1 cellular context compared by ENCODE assay signal in the genomic region with DNA sequence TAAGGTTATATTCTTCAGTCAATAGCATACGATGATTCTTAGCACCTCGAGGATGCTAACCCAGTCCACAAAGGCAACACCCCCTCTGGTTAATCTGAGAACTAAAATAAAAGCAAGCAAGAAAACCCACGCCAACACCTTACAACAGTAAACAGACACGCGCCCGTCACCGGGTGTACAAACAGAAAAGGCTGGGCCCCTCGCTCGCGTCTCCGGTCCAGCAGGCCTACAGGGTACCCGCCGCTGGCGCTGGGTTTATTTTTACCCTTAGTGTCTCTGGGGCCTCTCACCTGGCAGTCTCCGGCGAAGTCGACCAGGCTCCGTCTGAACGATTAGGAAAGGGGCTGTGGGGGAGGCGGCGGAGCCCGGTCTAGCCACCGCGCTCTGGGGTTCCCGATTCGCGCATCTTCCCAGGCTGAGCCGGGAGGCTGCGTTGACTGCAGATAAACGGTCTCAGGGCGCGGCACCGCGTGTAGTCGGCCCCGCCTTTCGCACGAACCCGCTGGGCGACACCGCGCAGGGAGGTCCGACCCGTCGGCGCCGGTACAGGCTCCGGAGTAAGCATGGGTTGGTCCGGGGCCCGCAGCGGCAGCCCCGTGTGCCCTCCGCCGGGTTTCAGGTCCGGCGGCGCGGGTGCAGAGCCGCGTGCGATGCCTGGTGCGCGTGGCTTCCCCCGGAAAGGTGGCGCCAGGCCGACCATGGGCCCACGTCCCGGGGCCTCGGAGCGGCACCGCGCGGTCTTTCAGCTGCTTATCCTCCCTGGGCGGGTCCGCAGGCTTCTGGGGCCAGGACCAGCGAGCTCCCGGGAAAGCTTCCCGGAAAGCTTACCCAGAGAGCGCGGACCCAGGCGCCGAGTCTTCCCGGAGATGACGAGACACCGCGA.
TF ChIP-seq lines count a peak whose summit lies in the region.

A gene with protein sequence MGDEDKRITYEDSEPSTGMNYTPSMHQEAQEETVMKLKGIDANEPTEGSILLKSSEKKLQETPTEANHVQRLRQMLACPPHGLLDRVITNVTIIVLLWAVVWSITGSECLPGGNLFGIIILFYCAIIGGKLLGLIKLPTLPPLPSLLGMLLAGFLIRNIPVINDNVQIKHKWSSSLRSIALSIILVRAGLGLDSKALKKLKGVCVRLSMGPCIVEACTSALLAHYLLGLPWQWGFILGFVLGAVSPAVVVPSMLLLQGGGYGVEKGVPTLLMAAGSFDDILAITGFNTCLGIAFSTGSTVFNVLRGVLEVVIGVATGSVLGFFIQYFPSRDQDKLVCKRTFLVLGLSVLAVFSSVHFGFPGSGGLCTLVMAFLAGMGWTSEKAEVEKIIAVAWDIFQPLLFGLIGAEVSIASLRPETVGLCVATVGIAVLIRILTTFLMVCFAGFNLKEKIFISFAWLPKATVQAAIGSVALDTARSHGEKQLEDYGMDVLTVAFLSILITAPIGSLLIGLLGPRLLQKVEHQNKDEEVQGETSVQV (minus strand): TSS at position 868 of the 883 bp plus-strand sequence. CDS start 9,211 bp downstream, outside the sequence.

TF ChIP-seq in K562, 482 proteins besides CTCF, POLR2A, EP300 and RAD21 (continued from another document and continues in another):
- TF ChIP-seq, protein P1, sequence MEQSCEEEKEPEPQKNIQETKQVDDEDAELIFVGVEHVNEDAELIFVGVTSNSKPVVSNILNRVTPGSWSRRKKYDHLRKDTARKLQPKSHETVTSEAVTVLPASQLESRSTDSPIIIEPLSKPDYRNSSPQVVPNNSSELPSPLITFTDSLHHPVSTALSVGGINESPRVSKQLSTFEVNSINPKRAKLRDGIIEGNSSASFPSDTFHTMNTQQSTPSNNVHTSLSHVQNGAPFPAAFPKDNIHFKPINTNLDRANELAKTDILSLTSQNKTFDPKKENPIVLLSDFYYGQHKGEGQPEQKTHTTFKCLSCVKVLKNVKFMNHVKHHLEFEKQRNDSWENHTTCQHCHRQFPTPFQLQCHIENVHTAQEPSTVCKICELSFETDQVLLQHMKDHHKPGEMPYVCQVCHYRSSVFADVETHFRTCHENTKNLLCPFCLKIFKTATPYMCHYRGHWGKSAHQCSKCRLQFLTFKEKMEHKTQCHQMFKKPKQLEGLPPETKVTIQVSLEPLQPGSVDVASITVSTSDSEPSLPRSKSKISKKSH (CRISPR knock-in tag; IDR thresholded peaks at IDR 0.05) = no peak
- no peak for TF ChIP-seq TFAM (CRISPR knock-in tag; conservative IDR thresholded peaks at IDR 0.05)
- no peak for TF ChIP-seq NR4A1 (CRISPR knock-in tag; IDR thresholded peaks at IDR 0.05)
- no peak for TF ChIP-seq NR4A1 (tag; IDR thresholded peaks at IDR 0.05)
- TF ChIP-seq ESRRA (IDR thresholded peaks at IDR 0.05; ENCODE audit: borderline replicate concordance, low read depth) = no peak
- TF ChIP-seq ZBED1 (IDR thresholded peaks at IDR 0.05) = no peak
- TF ChIP-seq, protein P2, sequence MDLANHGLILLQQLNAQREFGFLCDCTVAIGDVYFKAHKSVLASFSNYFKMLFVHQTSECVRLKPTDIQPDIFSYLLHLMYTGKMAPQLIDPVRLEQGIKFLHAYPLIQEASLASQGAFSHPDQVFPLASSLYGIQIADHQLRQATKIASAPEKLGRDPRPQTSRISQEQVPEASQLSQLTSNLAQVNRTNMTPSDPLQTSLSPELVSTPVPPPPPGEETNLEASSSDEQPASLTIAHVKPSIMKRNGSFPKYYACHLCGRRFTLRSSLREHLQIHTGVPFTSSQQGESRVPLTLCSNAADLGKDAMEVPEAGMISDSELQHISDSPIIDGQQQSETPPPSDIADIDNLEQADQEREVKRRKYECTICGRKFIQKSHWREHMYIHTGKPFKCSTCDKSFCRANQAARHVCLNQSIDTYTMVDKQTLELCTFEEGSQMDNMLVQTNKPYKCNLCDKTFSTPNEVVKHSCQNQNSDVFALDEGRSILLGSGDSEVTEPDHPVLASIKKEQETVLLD (IDR thresholded peaks at IDR 0.05) = no peak
- no peak for TF ChIP-seq NCOA4 (IDR thresholded peaks at IDR 0.05; ENCODE audit: partially characterized antibody)
- TF ChIP-seq, protein P3, sequence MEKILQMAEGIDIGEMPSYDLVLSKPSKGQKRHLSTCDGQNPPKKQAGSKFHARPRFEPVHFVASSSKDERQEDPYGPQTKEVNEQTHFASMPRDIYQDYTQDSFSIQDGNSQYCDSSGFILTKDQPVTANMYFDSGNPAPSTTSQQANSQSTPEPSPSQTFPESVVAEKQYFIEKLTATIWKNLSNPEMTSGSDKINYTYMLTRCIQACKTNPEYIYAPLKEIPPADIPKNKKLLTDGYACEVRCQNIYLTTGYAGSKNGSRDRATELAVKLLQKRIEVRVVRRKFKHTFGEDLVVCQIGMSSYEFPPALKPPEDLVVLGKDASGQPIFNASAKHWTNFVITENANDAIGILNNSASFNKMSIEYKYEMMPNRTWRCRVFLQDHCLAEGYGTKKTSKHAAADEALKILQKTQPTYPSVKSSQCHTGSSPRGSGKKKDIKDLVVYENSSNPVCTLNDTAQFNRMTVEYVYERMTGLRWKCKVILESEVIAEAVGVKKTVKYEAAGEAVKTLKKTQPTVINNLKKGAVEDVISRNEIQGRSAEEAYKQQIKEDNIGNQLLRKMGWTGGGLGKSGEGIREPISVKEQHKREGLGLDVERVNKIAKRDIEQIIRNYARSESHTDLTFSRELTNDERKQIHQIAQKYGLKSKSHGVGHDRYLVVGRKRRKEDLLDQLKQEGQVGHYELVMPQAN (IDR thresholded peaks at IDR 0.05; ENCODE audit: borderline replicate concordance) = no peak
- TF ChIP-seq BCL6 (CRISPR knock-in tag; IDR thresholded peaks at IDR 0.05) = no peak
- no peak for TF ChIP-seq XRCC3 (IDR thresholded peaks at IDR 0.05)
- TF ChIP-seq ZNF282 (CRISPR knock-in tag; IDR thresholded peaks at IDR 0.05) = peak; percentile 80; the same call in 1 of the 2 replicates
- no peak for TF ChIP-seq YBX1 (IDR thresholded peaks at IDR 0.05)
- no peak for TF ChIP-seq BRF1 (IDR thresholded peaks at IDR 0.05; ENCODE audit: borderline replicate concordance, extremely low read depth, insufficient read length)
- TF ChIP-seq C11orf30 (IDR thresholded peaks at IDR 0.05; ENCODE audit: low read depth) = no peak
- TF ChIP-seq NFIX (CRISPR knock-in tag; IDR thresholded peaks at IDR 0.05; ENCODE audit: low read depth) = no peak
- no peak for TF ChIP-seq ZNF444 (CRISPR knock-in tag; IDR thresholded peaks at IDR 0.05)
- TF ChIP-seq FOXM1 (IDR thresholded peaks at IDR 0.05; ENCODE audit: low read depth) = no peak
- peak; percentile 85 for TF ChIP-seq FOXM1 (CRISPR knock-in tag; IDR thresholded peaks at IDR 0.05; ENCODE audit: low read depth)
- TF ChIP-seq SP1 (CRISPR knock-in tag; IDR thresholded peaks at IDR 0.05) = no peak; the same call in 1 of the 2 replicates
- TF ChIP-seq, protein P4, sequence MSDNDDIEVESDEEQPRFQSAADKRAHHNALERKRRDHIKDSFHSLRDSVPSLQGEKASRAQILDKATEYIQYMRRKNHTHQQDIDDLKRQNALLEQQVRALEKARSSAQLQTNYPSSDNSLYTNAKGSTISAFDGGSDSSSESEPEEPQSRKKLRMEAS (CRISPR knock-in tag; IDR thresholded peaks at IDR 0.05) = peak; percentile 99
- peak; percentile 48 for TF ChIP-seq CHD1 (IDR thresholded peaks at IDR 0.05; ENCODE audit: low read length)
- no peak for TF ChIP-seq ZNF445 (CRISPR knock-in tag; IDR thresholded peaks at IDR 0.05; ENCODE audit: low read depth)
- TF ChIP-seq, protein P5, sequence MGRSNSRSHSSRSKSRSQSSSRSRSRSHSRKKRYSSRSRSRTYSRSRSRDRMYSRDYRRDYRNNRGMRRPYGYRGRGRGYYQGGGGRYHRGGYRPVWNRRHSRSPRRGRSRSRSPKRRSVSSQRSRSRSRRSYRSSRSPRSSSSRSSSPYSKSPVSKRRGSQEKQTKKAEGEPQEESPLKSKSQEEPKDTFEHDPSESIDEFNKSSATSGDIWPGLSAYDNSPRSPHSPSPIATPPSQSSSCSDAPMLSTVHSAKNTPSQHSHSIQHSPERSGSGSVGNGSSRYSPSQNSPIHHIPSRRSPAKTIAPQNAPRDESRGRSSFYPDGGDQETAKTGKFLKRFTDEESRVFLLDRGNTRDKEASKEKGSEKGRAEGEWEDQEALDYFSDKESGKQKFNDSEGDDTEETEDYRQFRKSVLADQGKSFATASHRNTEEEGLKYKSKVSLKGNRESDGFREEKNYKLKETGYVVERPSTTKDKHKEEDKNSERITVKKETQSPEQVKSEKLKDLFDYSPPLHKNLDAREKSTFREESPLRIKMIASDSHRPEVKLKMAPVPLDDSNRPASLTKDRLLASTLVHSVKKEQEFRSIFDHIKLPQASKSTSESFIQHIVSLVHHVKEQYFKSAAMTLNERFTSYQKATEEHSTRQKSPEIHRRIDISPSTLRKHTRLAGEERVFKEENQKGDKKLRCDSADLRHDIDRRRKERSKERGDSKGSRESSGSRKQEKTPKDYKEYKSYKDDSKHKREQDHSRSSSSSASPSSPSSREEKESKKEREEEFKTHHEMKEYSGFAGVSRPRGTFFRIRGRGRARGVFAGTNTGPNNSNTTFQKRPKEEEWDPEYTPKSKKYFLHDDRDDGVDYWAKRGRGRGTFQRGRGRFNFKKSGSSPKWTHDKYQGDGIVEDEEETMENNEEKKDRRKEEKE (IDR thresholded peaks at IDR 0.05; ENCODE audit: borderline replicate concordance in 1 of 2, control insufficient read depth in 1 of 2, low read depth in 2 of 2, low read length in 1 of 2) = no peak
- TF ChIP-seq PHB (CRISPR knock-in tag; IDR thresholded peaks at IDR 0.05) = no peak
- TF ChIP-seq, protein P6, sequence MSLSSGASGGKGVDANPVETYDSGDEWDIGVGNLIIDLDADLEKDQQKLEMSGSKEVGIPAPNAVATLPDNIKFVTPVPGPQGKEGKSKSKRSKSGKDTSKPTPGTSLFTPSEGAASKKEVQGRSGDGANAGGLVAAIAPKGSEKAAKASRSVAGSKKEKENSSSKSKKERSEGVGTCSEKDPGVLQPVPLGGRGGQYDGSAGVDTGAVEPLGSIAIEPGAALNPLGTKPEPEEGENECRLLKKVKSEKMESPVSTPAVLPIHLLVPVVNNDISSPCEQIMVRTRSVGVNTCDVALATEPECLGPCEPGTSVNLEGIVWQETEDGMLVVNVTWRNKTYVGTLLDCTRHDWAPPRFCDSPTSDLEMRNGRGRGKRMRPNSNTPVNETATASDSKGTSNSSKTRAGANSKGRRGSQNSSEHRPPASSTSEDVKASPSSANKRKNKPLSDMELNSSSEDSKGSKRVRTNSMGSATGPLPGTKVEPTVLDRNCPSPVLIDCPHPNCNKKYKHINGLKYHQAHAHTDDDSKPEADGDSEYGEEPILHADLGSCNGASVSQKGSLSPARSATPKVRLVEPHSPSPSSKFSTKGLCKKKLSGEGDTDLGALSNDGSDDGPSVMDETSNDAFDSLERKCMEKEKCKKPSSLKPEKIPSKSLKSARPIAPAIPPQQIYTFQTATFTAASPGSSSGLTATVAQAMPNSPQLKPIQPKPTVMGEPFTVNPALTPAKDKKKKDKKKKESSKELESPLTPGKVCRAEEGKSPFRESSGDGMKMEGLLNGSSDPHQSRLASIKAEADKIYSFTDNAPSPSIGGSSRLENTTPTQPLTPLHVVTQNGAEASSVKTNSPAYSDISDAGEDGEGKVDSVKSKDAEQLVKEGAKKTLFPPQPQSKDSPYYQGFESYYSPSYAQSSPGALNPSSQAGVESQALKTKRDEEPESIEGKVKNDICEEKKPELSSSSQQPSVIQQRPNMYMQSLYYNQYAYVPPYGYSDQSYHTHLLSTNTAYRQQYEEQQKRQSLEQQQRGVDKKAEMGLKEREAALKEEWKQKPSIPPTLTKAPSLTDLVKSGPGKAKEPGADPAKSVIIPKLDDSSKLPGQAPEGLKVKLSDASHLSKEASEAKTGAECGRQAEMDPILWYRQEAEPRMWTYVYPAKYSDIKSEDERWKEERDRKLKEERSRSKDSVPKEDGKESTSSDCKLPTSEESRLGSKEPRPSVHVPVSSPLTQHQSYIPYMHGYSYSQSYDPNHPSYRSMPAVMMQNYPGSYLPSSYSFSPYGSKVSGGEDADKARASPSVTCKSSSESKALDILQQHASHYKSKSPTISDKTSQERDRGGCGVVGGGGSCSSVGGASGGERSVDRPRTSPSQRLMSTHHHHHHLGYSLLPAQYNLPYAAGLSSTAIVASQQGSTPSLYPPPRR (CRISPR knock-in tag; IDR thresholded peaks at IDR 0.05; ENCODE audit: borderline replicate concordance) = no peak
- peak; percentile 38; the same call in 1 of the 2 replicates for TF ChIP-seq RNF2 (IDR thresholded peaks at IDR 0.05)
- TF ChIP-seq, protein P7, sequence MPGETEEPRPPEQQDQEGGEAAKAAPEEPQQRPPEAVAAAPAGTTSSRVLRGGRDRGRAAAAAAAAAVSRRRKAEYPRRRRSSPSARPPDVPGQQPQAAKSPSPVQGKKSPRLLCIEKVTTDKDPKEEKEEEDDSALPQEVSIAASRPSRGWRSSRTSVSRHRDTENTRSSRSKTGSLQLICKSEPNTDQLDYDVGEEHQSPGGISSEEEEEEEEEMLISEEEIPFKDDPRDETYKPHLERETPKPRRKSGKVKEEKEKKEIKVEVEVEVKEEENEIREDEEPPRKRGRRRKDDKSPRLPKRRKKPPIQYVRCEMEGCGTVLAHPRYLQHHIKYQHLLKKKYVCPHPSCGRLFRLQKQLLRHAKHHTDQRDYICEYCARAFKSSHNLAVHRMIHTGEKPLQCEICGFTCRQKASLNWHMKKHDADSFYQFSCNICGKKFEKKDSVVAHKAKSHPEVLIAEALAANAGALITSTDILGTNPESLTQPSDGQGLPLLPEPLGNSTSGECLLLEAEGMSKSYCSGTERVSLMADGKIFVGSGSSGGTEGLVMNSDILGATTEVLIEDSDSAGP (CRISPR knock-in tag; IDR thresholded peaks at IDR 0.05) = no peak
- TF ChIP-seq, protein P8, sequence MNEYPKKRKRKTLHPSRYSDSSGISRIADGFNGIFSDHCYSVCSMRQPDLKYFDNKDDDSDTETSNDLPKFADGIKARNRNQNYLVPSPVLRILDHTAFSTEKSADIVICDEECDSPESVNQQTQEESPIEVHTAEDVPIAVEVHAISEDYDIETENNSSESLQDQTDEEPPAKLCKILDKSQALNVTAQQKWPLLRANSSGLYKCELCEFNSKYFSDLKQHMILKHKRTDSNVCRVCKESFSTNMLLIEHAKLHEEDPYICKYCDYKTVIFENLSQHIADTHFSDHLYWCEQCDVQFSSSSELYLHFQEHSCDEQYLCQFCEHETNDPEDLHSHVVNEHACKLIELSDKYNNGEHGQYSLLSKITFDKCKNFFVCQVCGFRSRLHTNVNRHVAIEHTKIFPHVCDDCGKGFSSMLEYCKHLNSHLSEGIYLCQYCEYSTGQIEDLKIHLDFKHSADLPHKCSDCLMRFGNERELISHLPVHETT (CRISPR knock-in tag; conservative IDR thresholded peaks at IDR 0.05 in 1 of 2, IDR thresholded peaks at IDR 0.05 in 1 of 2) = no peak
- no peak for TF ChIP-seq RUNX1 (IDR thresholded peaks at IDR 0.05; ENCODE audit: low read depth)
- TF ChIP-seq, protein P9, sequence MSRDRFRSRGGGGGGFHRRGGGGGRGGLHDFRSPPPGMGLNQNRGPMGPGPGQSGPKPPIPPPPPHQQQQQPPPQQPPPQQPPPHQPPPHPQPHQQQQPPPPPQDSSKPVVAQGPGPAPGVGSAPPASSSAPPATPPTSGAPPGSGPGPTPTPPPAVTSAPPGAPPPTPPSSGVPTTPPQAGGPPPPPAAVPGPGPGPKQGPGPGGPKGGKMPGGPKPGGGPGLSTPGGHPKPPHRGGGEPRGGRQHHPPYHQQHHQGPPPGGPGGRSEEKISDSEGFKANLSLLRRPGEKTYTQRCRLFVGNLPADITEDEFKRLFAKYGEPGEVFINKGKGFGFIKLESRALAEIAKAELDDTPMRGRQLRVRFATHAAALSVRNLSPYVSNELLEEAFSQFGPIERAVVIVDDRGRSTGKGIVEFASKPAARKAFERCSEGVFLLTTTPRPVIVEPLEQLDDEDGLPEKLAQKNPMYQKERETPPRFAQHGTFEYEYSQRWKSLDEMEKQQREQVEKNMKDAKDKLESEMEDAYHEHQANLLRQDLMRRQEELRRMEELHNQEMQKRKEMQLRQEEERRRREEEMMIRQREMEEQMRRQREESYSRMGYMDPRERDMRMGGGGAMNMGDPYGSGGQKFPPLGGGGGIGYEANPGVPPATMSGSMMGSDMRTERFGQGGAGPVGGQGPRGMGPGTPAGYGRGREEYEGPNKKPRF (IDR thresholded peaks at IDR 0.05; ENCODE audit: low read depth, low read length) = no peak
- TF ChIP-seq ELF2 (CRISPR knock-in tag; IDR thresholded peaks at IDR 0.05) = no peak
- no peak; the same call in 1 of the 2 replicates for TF ChIP-seq GTF2F1 (IDR thresholded peaks at IDR 0.05; ENCODE audit: low read depth, low read length)
- peak; percentile 59 for TF ChIP-seq KDM5B (IDR thresholded peaks at IDR 0.05; ENCODE audit: insufficient replicate concordance, low read depth, low read length)
